ENCODE assay signal across 1 cellular context in the genomic region with DNA sequence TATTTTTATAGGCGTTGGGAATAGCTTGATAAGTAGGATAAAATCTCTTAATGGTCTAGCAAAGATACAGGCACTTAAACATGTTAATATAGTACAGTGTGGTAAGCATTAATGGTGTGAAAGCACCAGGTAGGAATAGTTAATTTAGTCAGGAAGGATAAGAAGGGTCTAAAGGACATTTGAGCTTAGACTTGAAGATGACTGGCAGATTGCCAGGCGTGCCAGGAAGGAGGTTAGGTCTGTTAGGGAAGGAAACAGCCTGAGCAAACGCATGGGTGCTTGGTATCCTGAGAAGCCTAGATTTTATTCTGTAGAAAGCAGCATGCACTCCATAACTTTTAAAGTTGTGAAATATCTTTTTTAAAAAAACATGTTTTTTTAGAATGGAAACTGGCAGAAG.
A peak's percentile ranks its signal among the peaks of the same experiment; 100 is the strongest.
TF ChIP-seq lines count a peak whose summit lies in the region.

No MANE protein-coding gene starts in this region.

TF ChIP-seq in K562, 482 proteins besides CTCF, POLR2A, EP300 and RAD21:
- TF ChIP-seq ARID3B (CRISPR knock-in tag; IDR thresholded peaks at IDR 0.05; ENCODE audit: borderline replicate concordance) (no peak), NFIC (IDR thresholded peaks at IDR 0.05) (peak; percentile 68)
